Comparison of ENCODE assay signal across 1 cellular context in genomic region chr1:219173758-219174671, GRCh38.
TF ChIP-seq lines count a peak whose summit lies in the region.

LYPLAL1 (plus strand) TSS chr1:219173878; CDS start chr1:219173891, 13 bp downstream.

TF ChIP-seq in HEK293, 187 proteins besides CTCF, POLR2A, EP300 and RAD21 (continued from another document and continues in another):
- TF ChIP-seq ZNF184 (tag by site-specific recombination; IDR thresholded peaks at IDR 0.05) (no peak), TSHZ1 (tag by site-specific recombination; IDR thresholded peaks at IDR 0.05; ENCODE audit: borderline replicate concordance) (no peak), SETDB1 (IDR thresholded peaks at IDR 0.05; ENCODE audit: insufficient read length, low read length) (no peak), OVOL3 (tag by site-specific recombination; IDR thresholded peaks at IDR 0.05) (no peak), ZNF585B (tag by site-specific recombination; IDR thresholded peaks at IDR 0.05) (no peak), ZNF350 (tag by site-specific recombination; IDR thresholded peaks at IDR 0.05) (no peak), ZNF433 (tag by site-specific recombination; IDR thresholded peaks at IDR 0.05; ENCODE audit: low read depth) (no peak), ZNF140 (tag by site-specific recombination; IDR thresholded peaks at IDR 0.05) (no peak), YY2 (tag by site-specific recombination; IDR thresholded peaks at IDR 0.05) (peak; percentile 88), KLF16 (tag by site-specific recombination; IDR thresholded peaks at IDR 0.05) (peak; percentile 96), ZFP37 (tag by site-specific recombination; IDR thresholded peaks at IDR 0.05) (peak; percentile 52; the same call in 1 of the 2 replicates), GLI4 (tag by site-specific recombination; IDR thresholded peaks at IDR 0.05) (0 out of 2 replicates have a peak, but pooled peaks have one; percentile 18), ZNF239 (tag by site-specific recombination; IDR thresholded peaks at IDR 0.05) (0 out of 2 replicates have a peak, but pooled peaks have one; percentile 12), ZNF544 (tag by site-specific recombination; IDR thresholded peaks at IDR 0.05) (no peak), ZNF580 (tag by site-specific recombination; IDR thresholded peaks at IDR 0.05) (peak; percentile 63; the same call in 1 of the 2 replicates), SP7 (tag by site-specific recombination; IDR thresholded peaks at IDR 0.05) (peak; percentile 80), ZNF639 (tag by site-specific recombination; IDR thresholded peaks at IDR 0.05) (no peak), SCRT2 (tag by site-specific recombination; IDR thresholded peaks at IDR 0.05) (no peak), ZNF768 (tag by site-specific recombination; IDR thresholded peaks at IDR 0.05) (no peak), TCF7L2 (IDR thresholded peaks at IDR 0.05; ENCODE audit: borderline replicate concordance, low read depth, low read length) (no peak), ZNF473 (tag by site-specific recombination; IDR thresholded peaks at IDR 0.05) (no peak), ZNF366 (tag by site-specific recombination; conservative IDR thresholded peaks at IDR 0.05) (no peak), AEBP2 (tag by site-specific recombination; IDR thresholded peaks at IDR 0.05; ENCODE audit: borderline replicate concordance) (no peak), ZNF398 (tag by site-specific recombination; IDR thresholded peaks at IDR 0.05) (no peak), ZNF354C (tag by site-specific recombination; IDR thresholded peaks at IDR 0.05; ENCODE audit: borderline replicate concordance, low read depth) (no peak), ZNF214 (tag by site-specific recombination; IDR thresholded peaks at IDR 0.05; ENCODE audit: borderline replicate concordance) (no peak), ZNF561 (tag by site-specific recombination; IDR thresholded peaks at IDR 0.05; ENCODE audit: borderline replicate concordance) (peak; percentile 90), GLIS2 (tag by site-specific recombination; IDR thresholded peaks at IDR 0.05) (peak; percentile 89), ZFHX2 (tag by site-specific recombination; conservative IDR thresholded peaks at IDR 0.05) (peak; percentile 66), INSM2 (tag by site-specific recombination; IDR thresholded peaks at IDR 0.05) (peak; percentile 55; the same call in 1 of the 2 replicates), ZNF785 (tag by site-specific recombination; IDR thresholded peaks at IDR 0.05) (no peak), ZNF266 (tag by site-specific recombination; IDR thresholded peaks at IDR 0.05; ENCODE audit: low read depth) (no peak), ZSCAN4 (tag by site-specific recombination; IDR thresholded peaks at IDR 0.05) (no peak), ZNF571 (tag by site-specific recombination; IDR thresholded peaks at IDR 0.05) (no peak), ZIC2 (tag by site-specific recombination; IDR thresholded peaks at IDR 0.05) (peak; percentile 31; the same call in 1 of the 2 replicates), ZSCAN5A (tag by site-specific recombination; IDR thresholded peaks at IDR 0.05) (no peak; the same call in 1 of the 2 replicates), BCL11A (tag by site-specific recombination; IDR thresholded peaks at IDR 0.05; ENCODE audit: low read depth) (no peak), KLF1 (tag by site-specific recombination; IDR thresholded peaks at IDR 0.05) (peak; percentile 69), ZBTB1 (tag by site-specific recombination; IDR thresholded peaks at IDR 0.05) (no peak), ZNF792 (tag by site-specific recombination; IDR thresholded peaks at IDR 0.05) (no peak), ZBTB8A (tag by site-specific recombination; IDR thresholded peaks at IDR 0.05) (peak; percentile 54; the same call in 1 of the 2 replicates), ZNF169 (tag by site-specific recombination; IDR thresholded peaks at IDR 0.05) (no peak), BCL6B (tag by site-specific recombination; IDR thresholded peaks at IDR 0.05) (no peak), ZXDB (tag by site-specific recombination; IDR thresholded peaks at IDR 0.05) (peak; percentile 98), EGR2 (tag by site-specific recombination; IDR thresholded peaks at IDR 0.05; ENCODE audit: low read depth) (no peak), ZNF660 (tag by site-specific recombination; IDR thresholded peaks at IDR 0.05) (peak; percentile 68; the same call in 1 of the 2 replicates), ZNF391 (tag by site-specific recombination; IDR thresholded peaks at IDR 0.05; ENCODE audit: borderline replicate concordance, low read depth) (no peak), IKZF3 (tag by site-specific recombination; IDR thresholded peaks at IDR 0.05) (no peak), ZNF600 (tag by site-specific recombination; IDR thresholded peaks at IDR 0.05) (peak; percentile 91), HOXD13 (CRISPR knock-in tag; IDR thresholded peaks at IDR 0.05; ENCODE audit: borderline replicate concordance) (no peak), ZNF302 (tag by site-specific recombination; IDR thresholded peaks at IDR 0.05; ENCODE audit: low read depth) (no peak), ZNF146 (tag by site-specific recombination; IDR thresholded peaks at IDR 0.05) (no peak), ZNF132 (tag by site-specific recombination; IDR thresholded peaks at IDR 0.05; ENCODE audit: borderline replicate concordance) (no peak), ZNF112 (tag by site-specific recombination; IDR thresholded peaks at IDR 0.05) (no peak), ZNF654 (tag by site-specific recombination; IDR thresholded peaks at IDR 0.05; ENCODE audit: low read depth) (no peak), ZNF704 (tag by site-specific recombination; IDR thresholded peaks at IDR 0.05) (no peak)
